In the genomic region with DNA sequence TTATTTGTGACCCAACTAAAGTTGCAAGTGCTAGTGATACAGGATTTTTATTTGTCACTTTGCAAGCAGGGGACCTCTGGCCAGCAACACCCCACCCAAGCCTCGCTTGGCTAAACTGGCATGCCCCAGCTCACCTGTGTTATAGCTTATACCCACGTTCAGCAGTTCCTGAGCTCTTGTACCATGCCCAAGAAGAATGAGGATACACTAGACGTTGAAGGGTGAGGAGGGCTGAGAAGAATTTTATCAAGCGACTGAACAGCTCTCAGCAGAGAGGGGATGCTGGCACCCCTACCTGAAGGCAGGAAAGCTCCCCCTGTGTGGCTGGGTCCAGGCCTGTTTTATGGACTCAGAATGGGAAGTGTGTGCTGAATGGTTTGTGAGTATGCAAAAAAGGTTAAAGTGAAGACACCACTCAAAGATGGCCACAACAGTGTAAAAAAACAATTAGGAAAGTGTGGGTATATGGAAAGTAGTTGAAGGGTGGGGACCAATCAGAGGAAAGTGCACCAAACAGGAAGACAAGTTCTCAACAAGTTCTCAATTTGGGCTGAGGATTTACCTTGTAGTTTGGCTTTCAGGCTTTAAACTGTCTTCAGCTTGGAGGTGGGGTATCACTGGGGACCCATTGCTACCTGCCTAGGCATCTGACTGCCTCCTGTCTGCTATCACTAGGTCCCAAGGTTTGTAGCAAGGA, we compare ENCODE assay signal across 12 cellular contexts. TPM values are rescaled to one million over a fixed set of nuclear protein-coding genes. Genes with fewer than 3 reads are reported as not detected.
A peak's percentile ranks its signal among the peaks of the same experiment; 100 is the strongest.
DNase-seq lines count a peak whose midpoint lies in the region; ATAC-seq, FAIRE-seq and TF ChIP-seq lines count a peak whose summit lies in the region.
"Had no signal": no experiment of that assay in that cellular context is flagged by ENCODE, and none has a peak within 500 bp of the region (broad histone marks: within the 10 kb centered on the region; RNA-seq: fewer than 3 reads in every experiment).

No MANE protein-coding gene starts in this region.

- H3K4me3 Mint-ChIP-seq in stimulated activated naive CD8-positive, alpha-beta T cell treated with anti-CD3 and anti-CD28 coated beads, Interleukin-15, Interleukin-2, amounts not matched to agents 100 ng/mL and 50 ng/mL, for 24 hours: peak overlapping the region; percentile 97
- H3K4me3 Mint-ChIP-seq in activated naive CD8-positive, alpha-beta T cell: peak overlapping the region; percentile 99

- H3K4me3 ChIP-seq in mucosa of rectum (ENCODE audit: low read length in 2 of 2): peak overlapping the region in 1 of 2 donors; percentile 89

- no peak for DNase-seq in stimulated activated naive CD8-positive, alpha-beta T cell treated with anti-CD3 and anti-CD28 coated beads, Interleukin-15, Interleukin-2, amounts not matched to agents 100 U/mL and 50 U/mL, for 24 hours
- DNase-seq in GM13977 (ENCODE audit: low spot score) (no peak), HuH-7.5 (ENCODE audit: low spot score) (no peak), frontal cortex (ENCODE audit: low spot score in 2 of 2) (no peak)
- DNase-seq: stimulated activated CD4-positive, alpha-beta T cell treated with anti-CD3 and anti-CD28 coated beads, Interleukin-2, amount 100 ng/mL, for 48 hours had no signal

- peaks cover 50% of the 10 kb centered on the region for H3K4me1 Mint-ChIP-seq in stimulated activated naive CD8-positive, alpha-beta T cell treated with anti-CD3 and anti-CD28 coated beads, Interleukin-15, Interleukin-2, amounts not matched to agents 100 ng/mL and 50 ng/mL, for 24 hours (ENCODE audit: low read depth)
- H3K4me1 Mint-ChIP-seq in activated naive CD8-positive, alpha-beta T cell (ENCODE audit: low read depth): peaks cover 54% of the 10 kb centered on the region

- TF ChIP-seq CTCF in GM13977 (IDR thresholded peaks at IDR 0.05; ENCODE audit: extremely low read depth, insufficient read depth, missing control alignments): no peak

- H3K27ac ChIP-seq in mucosa of rectum (ENCODE audit: low read depth in 2 of 2, low read length in 2 of 2): peak overlapping the region; percentile 90 to 95

- H3K4me1 ChIP-seq in mucosa of rectum (ENCODE audit: control insufficient read depth in 2 of 2, insufficient read depth in 2 of 2, low read length in 2 of 2): peaks cover 16 to 19% of the 10 kb centered on the region in 2 donors

- FAIRE-seq in frontal cortex (lab: Jason Lieb, UNC): no peak
- FAIRE-seq: islet of Langerhans, TTC549 had no signal

- peak overlapping the region; percentile 99 for H3K27ac Mint-ChIP-seq in stimulated activated naive CD8-positive, alpha-beta T cell treated with anti-CD3 and anti-CD28 coated beads, Interleukin-15, Interleukin-2, amounts not matched to agents 100 ng/mL and 50 ng/mL, for 24 hours
- peak overlapping the region; percentile 100 for H3K27ac Mint-ChIP-seq in activated naive CD8-positive, alpha-beta T cell

- H3K9ac ChIP-seq in mucosa of rectum (ENCODE audit: low read depth in 1 of 2, low read length in 2 of 2): peak overlapping the region in 1 of 2 donors; percentile 60

- peaks cover 10 to 14% of the 10 kb centered on the region in 2 donors for H3K36me3 ChIP-seq in mucosa of rectum (ENCODE audit: control insufficient read depth in 2 of 2, insufficient read depth in 2 of 2, low read length in 2 of 2)

- no peak for ATAC-seq in stimulated activated naive CD8-positive, alpha-beta T cell treated with anti-CD3 and anti-CD28 coated beads, Interleukin-15, Interleukin-2, amounts not matched to agents 100 U/mL and 50 U/mL, for 24 hours
- no peak for ATAC-seq in HG02610 (IDR thresholded peaks at IDR 0.05; ENCODE audit: unreplicated experiment)

- H3K9me3 Mint-ChIP-seq in stimulated activated naive CD8-positive, alpha-beta T cell treated with anti-CD3 and anti-CD28 coated beads, Interleukin-15, Interleukin-2, amounts not matched to agents 100 ng/mL and 50 ng/mL, for 24 hours: peaks cover 7% of the 10 kb centered on the region
- peaks cover 5% of the 10 kb centered on the region for H3K9me3 Mint-ChIP-seq in activated naive CD8-positive, alpha-beta T cell (ENCODE audit: low read depth)

- H3K27me3 ChIP-seq in mucosa of rectum (ENCODE audit: control insufficient read depth in 2 of 2, insufficient read depth in 2 of 2, low read length in 2 of 2): no peaks in the 10 kb centered on the region

- in situ Hi-C loops in GM13977 (cut with MboI; ENCODE audit: low pct_unique_long_range_greater_than_20kb, low sequenced_read_pairs, unreplicated experiment): no loop called here

- peaks cover 42% of the 10 kb centered on the region for H3K36me3 Mint-ChIP-seq in stimulated activated naive CD8-positive, alpha-beta T cell treated with anti-CD3 and anti-CD28 coated beads, Interleukin-15, Interleukin-2, amounts not matched to agents 100 ng/mL and 50 ng/mL, for 24 hours (ENCODE audit: low read depth)
- H3K36me3 Mint-ChIP-seq in activated naive CD8-positive, alpha-beta T cell: peaks cover 9% of the 10 kb centered on the region

- H3K9me3 ChIP-seq in mucosa of rectum (ENCODE audit: control insufficient read depth in 2 of 2, low read length in 2 of 2): no peaks in the 10 kb centered on the region

- H3K27me3 Mint-ChIP-seq in stimulated activated naive CD8-positive, alpha-beta T cell treated with anti-CD3 and anti-CD28 coated beads, Interleukin-15, Interleukin-2, amounts not matched to agents 100 ng/mL and 50 ng/mL, for 24 hours: no peaks in the 10 kb centered on the region
- no peaks in the 10 kb centered on the region for H3K27me3 Mint-ChIP-seq in activated naive CD8-positive, alpha-beta T cell

RNA-seq across cellular contexts. Expression of gene BTN2A1, which starts 14.9 kb away (rescaled TPM):
- 10.2 TPM for total RNA-seq in frontal cortex

RNA-seq across cellular contexts. Expression of gene BTN1A1, which starts 27.4 kb away (rescaled TPM):
- total RNA-seq in frontal cortex: not detected
- total RNA-seq: cerebellum had no signal

RNA-seq across cellular contexts. Expression of gene BTN3A3, which starts 32.4 kb away (rescaled TPM):
- 1.2 TPM for total RNA-seq in frontal cortex
